Comparison of ENCODE assay signal across 2 cellular contexts in the genomic region with DNA sequence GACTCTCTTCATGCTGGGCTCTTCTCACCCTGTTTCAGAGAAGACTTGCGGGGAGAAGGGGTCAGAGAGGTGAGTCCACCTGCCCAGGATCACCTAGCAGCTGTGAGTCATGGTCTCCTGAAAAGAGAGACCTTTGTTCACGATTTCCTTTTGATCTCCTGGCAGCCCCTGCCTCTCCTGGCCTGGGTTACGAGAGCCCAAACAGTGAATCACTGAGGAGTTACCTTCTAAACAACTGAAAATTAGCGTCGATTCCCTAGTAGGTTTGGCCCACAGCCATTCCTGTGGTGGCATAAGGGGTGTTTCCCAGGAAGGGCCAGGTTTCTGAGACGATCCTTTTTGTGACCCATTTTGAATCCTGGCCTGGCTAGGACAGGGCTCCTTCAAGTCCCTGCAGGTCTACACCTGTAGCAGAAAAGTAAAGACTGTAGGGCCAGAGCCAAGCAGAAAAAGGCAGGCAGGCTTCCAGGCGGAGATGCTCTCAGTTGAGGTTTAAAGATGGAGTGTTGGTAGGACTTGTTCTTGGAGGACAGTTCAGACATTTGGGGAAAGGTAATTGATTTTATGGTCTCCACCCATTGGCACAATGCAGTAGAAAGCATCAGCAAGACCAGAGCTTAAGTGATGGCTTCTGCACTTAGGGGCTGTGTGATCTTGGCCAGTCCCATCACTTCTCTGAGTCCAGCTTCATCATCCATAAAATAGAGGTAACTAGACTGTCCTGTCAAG.
TF ChIP-seq lines count a peak whose summit lies in the region.

No MANE protein-coding gene starts in this region.

TF ChIP-seq in HepG2, 621 proteins besides CTCF, POLR2A, EP300 and RAD21 (continues in another document):
- no peak for TF ChIP-seq ZNF547 (CRISPR knock-in tag; IDR thresholded peaks at IDR 0.05)
- no peak for TF ChIP-seq ZNF576 (CRISPR knock-in tag; IDR thresholded peaks at IDR 0.05)
- TF ChIP-seq ZNF574 (CRISPR knock-in tag; IDR thresholded peaks at IDR 0.05) = no peak
- no peak for TF ChIP-seq ZNF30 (CRISPR knock-in tag; IDR thresholded peaks at IDR 0.05)
- TF ChIP-seq ZNF329 (CRISPR knock-in tag; IDR thresholded peaks at IDR 0.05; ENCODE audit: low read depth) = no peak
- no peak for TF ChIP-seq POLR2AphosphoS5 (IDR thresholded peaks at IDR 0.05; ENCODE audit: low read depth, low read length)
- no peak for TF ChIP-seq HCFC1 (IDR thresholded peaks at IDR 0.05; ENCODE audit: low read depth, low read length)
- TF ChIP-seq GLMP (CRISPR knock-in tag; IDR thresholded peaks at IDR 0.05; ENCODE audit: borderline replicate concordance) = no peak
- no peak for TF ChIP-seq NFE2L1 (CRISPR knock-in tag; IDR thresholded peaks at IDR 0.05; ENCODE audit: borderline replicate concordance)
- TF ChIP-seq ERF (CRISPR knock-in tag; IDR thresholded peaks at IDR 0.05) = peak; percentile 66; the same call in 1 of the 2 replicates
- 0 out of 2 replicates have a peak, but pooled peaks have one; percentile 25 for TF ChIP-seq SP5 (CRISPR knock-in tag; IDR thresholded peaks at IDR 0.05; ENCODE audit: borderline replicate concordance, low read depth)
- TF ChIP-seq SPEN (CRISPR knock-in tag; IDR thresholded peaks at IDR 0.05; ENCODE audit: low read depth) = no peak
- no peak for TF ChIP-seq PHF5A (CRISPR knock-in tag; IDR thresholded peaks at IDR 0.05; ENCODE audit: low read depth, unreplicated experiment)
- TF ChIP-seq NR2F6 (IDR thresholded peaks at IDR 0.05) = peak; percentile 90
- peak; percentile 96 for TF ChIP-seq NR2F6 (CRISPR knock-in tag; IDR thresholded peaks at IDR 0.05)
- TF ChIP-seq, protein P1, sequence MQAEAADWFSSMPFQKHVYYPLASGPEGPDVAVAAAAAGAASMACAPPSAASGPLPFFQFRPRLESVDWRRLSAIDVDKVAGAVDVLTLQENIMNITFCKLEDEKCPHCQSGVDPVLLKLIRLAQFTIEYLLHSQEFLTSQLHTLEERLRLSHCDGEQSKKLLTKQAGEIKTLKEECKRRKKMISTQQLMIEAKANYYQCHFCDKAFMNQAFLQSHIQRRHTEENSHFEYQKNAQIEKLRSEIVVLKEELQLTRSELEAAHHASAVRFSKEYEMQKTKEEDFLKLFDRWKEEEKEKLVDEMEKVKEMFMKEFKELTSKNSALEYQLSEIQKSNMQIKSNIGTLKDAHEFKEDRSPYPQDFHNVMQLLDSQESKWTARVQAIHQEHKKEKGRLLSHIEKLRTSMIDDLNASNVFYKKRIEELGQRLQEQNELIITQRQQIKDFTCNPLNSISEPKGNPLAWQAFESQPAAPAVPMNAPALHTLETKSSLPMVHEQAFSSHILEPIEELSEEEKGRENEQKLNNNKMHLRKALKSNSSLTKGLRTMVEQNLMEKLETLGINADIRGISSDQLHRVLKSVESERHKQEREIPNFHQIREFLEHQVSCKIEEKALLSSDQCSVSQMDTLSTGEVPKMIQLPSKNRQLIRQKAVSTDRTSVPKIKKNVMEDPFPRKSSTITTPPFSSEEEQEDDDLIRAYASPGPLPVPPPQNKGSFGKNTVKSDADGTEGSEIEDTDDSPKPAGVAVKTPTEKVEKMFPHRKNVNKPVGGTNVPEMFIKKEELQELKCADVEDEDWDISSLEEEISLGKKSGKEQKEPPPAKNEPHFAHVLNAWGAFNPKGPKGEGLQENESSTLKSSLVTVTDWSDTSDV (CRISPR knock-in tag; IDR thresholded peaks at IDR 0.05) = no peak
- TF ChIP-seq KDM1A (CRISPR knock-in tag; IDR thresholded peaks at IDR 0.05) = peak; percentile 49; the same call in 1 of the 2 replicates
- no peak for TF ChIP-seq RELA (CRISPR knock-in tag; IDR thresholded peaks at IDR 0.05)
- TF ChIP-seq, protein P2, sequence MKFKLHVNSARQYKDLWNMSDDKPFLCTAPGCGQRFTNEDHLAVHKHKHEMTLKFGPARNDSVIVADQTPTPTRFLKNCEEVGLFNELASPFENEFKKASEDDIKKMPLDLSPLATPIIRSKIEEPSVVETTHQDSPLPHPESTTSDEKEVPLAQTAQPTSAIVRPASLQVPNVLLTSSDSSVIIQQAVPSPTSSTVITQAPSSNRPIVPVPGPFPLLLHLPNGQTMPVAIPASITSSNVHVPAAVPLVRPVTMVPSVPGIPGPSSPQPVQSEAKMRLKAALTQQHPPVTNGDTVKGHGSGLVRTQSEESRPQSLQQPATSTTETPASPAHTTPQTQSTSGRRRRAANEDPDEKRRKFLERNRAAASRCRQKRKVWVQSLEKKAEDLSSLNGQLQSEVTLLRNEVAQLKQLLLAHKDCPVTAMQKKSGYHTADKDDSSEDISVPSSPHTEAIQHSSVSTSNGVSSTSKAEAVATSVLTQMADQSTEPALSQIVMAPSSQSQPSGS (CRISPR knock-in tag; IDR thresholded peaks at IDR 0.05) = peak; percentile 58; the same call in 1 of the 2 replicates

TF ChIP-seq in SK-N-SH, 30 proteins besides CTCF, POLR2A, EP300 and RAD21:
- TF ChIP-seq, protein P3, sequence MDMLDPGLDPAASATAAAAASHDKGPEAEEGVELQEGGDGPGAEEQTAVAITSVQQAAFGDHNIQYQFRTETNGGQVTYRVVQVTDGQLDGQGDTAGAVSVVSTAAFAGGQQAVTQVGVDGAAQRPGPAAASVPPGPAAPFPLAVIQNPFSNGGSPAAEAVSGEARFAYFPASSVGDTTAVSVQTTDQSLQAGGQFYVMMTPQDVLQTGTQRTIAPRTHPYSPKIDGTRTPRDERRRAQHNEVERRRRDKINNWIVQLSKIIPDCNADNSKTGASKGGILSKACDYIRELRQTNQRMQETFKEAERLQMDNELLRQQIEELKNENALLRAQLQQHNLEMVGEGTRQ (IDR thresholded peaks at IDR 0.05; ENCODE audit: borderline replicate concordance, low read depth, low read length) = no peak
